In genomic region chr5:158435161-158435616, GRCh38 we compare ENCODE assay signal across 7 cellular contexts.
DNase-seq lines count a peak whose midpoint lies in the region; ATAC-seq, FAIRE-seq and TF ChIP-seq lines count a peak whose summit lies in the region.

No MANE protein-coding gene starts in this region.

- H3K27ac ChIP-seq in tibial artery: no peak overlapping the region

- H3K4me3 ChIP-seq in skeletal muscle satellite cell (ENCODE audit: low read length) (no peak overlapping the region), tibial artery (no peak overlapping the region)

- H3K4me2 ChIP-seq in skeletal muscle satellite cell (ENCODE audit: low read length): peak overlapping the region; percentile 8

- DNase-seq in activated CD4-positive, alpha-beta T cell treated with anti-CD3 and anti-CD28 coated beads, Interleukin-2, amount 10 ng/mL, durations not matched to agents 24 days and 14 days: peak; percentile 81
- DNase-seq in tibial artery (no peak), H54 (ENCODE audit: insufficient read length, low spot score) (no peak), left colon (no peak)

- intact Hi-C loops in activated CD4-positive, alpha-beta T cell treated with anti-CD3 and anti-CD28 coated beads, Interleukin-2, amount 10 ng/mL, durations not matched to agents 24 days and 14 days (cut with micrococcal nuclease): loop anchor here (2.0 to 10.0 kb wide), 3 partner anchors 108 to 1330 kb away; partner anchors contain the start of genes HAVCR2 and RNF145
- intact Hi-C loops in tibial artery (cut with DNase I; ENCODE audit: low total_unique reads): no loop called here
- intact Hi-C loops in left colon (cut with DNase I, micrococcal nuclease): no loop called here

- no peaks in the 10 kb centered on the region for H3K27me3 Mint-ChIP-seq in activated CD4-positive, alpha-beta T cell treated with anti-CD3 and anti-CD28 coated beads, Interleukin-2, amount 10 ng/mL, durations not matched to agents 24 days and 14 days

- no peak for FAIRE-seq in H54 (lab: Jason Lieb, UNC)

- peaks cover 20% of the 10 kb centered on the region for H3K9me3 Mint-ChIP-seq in activated CD4-positive, alpha-beta T cell treated with anti-CD3 and anti-CD28 coated beads, Interleukin-2, amount 10 ng/mL, durations not matched to agents 24 days and 14 days

- no peak for TF ChIP-seq POLR2A in H54 (IDR thresholded peaks at IDR 0.05; ENCODE audit: low read depth, low read length)

- H3K36me3 ChIP-seq in skeletal muscle satellite cell (ENCODE audit: insufficient read depth, low read length): no peaks in the 10 kb centered on the region
- no peaks in the 10 kb centered on the region for H3K36me3 ChIP-seq in tibial artery

- H3K9ac ChIP-seq in skeletal muscle satellite cell (ENCODE audit: low read depth, low read length): no peak overlapping the region

- no peak for TF ChIP-seq CTCF in tibial artery (IDR thresholded peaks at IDR 0.05)

- H3K4me1 ChIP-seq in skeletal muscle satellite cell (ENCODE audit: control insufficient read depth, insufficient read depth, low read length) (peaks cover 23% of the 10 kb centered on the region), tibial artery (no peaks in the 10 kb centered on the region)

- peak overlapping the region; percentile 76 for H3K4me3 Mint-ChIP-seq in activated CD4-positive, alpha-beta T cell treated with anti-CD3 and anti-CD28 coated beads, Interleukin-2, amount 10 ng/mL, durations not matched to agents 24 days and 14 days

- peak; percentile 69 for ATAC-seq in GM19328 (IDR thresholded peaks at IDR 0.05; ENCODE audit: unreplicated experiment)
- peak; percentile 73 for ATAC-seq in HG03066 (IDR thresholded peaks at IDR 0.05; ENCODE audit: low read depth, unreplicated experiment)
- no peak for ATAC-seq in left colon

- H3K36me3 Mint-ChIP-seq in activated CD4-positive, alpha-beta T cell treated with anti-CD3 and anti-CD28 coated beads, Interleukin-2, amount 10 ng/mL, durations not matched to agents 24 days and 14 days (ENCODE audit: low read depth): peaks cover 3% of the 10 kb centered on the region

- no peaks in the 10 kb centered on the region for H3K27me3 ChIP-seq in skeletal muscle satellite cell (ENCODE audit: control insufficient read depth, insufficient read depth, low read length)
- H3K27me3 ChIP-seq in tibial artery: no peaks in the 10 kb centered on the region

- H3K27ac Mint-ChIP-seq in activated CD4-positive, alpha-beta T cell treated with anti-CD3 and anti-CD28 coated beads, Interleukin-2, amount 10 ng/mL, durations not matched to agents 24 days and 14 days: peak overlapping the region; percentile 83

- H3K9me3 ChIP-seq in skeletal muscle satellite cell (replicated peaks; ENCODE audit: low read length) (no peaks in the 10 kb centered on the region), tibial artery (no peaks in the 10 kb centered on the region)

- H3K4me1 Mint-ChIP-seq in activated CD4-positive, alpha-beta T cell treated with anti-CD3 and anti-CD28 coated beads, Interleukin-2, amount 10 ng/mL, durations not matched to agents 24 days and 14 days: peaks cover 48% of the 10 kb centered on the region
